ENCODE assay signal across 1 cellular context in the genomic region with DNA sequence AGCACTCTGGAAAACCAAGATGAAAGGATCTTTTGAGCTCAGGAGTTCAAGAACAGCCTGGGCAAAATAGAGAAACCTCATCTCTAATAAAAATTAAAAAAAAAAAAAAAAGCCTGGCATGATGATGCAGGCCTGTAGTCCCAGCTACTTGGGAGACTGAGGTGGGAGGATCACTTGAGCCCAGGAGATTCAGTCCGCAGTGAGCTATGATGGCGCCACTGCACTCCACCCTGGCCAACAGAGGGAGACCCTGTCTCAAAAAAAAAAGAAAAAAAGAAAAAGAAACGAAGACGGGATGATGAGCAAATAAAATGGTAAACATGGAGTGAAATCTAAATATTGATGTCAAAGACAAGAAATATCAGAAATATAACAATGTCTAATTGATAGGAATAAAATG.
TF ChIP-seq lines count a peak whose summit lies in the region.

No MANE protein-coding gene starts in this region.

TF ChIP-seq in HepG2, 621 proteins besides CTCF, POLR2A, EP300 and RAD21 (continued from another document):
- TF ChIP-seq ZBTB33 (CRISPR knock-in tag; IDR thresholded peaks at IDR 0.05) (0 out of 2 replicates have a peak, but pooled peaks have one; percentile 44), ZNF484 (CRISPR knock-in tag; IDR thresholded peaks at IDR 0.05; ENCODE audit: borderline replicate concordance, low read depth) (no peak), AHDC1 (CRISPR knock-in tag; IDR thresholded peaks at IDR 0.05; ENCODE audit: borderline replicate concordance) (no peak)
